In genomic region chr6:140320081-140320798, GRCh38 we compare ENCODE assay signal across 11 cellular contexts.
DNase-seq lines count a peak whose midpoint lies in the region; ATAC-seq and TF ChIP-seq lines count a peak whose summit lies in the region.
"Had no signal": no experiment of that assay in that cellular context is flagged by ENCODE, and none has a peak within 500 bp of the region (broad histone marks: within the 10 kb centered on the region; RNA-seq: fewer than 3 reads in every experiment).

No MANE protein-coding gene starts in this region.

- H2AK5ac ChIP-seq in IMR-90 (ENCODE audit: low read depth, low read length) = no peak overlapping the region

- H2BK15ac ChIP-seq in IMR-90 (ENCODE audit: low read depth, low read length) = peak overlapping the region; percentile 51; the same call in 2 of the 3 replicates

- in situ Hi-C loops in IMR-90 (cut with MboI; ENCODE audit: low sequenced_read_pairs) (no loop called here), astrocyte of the cerebellum (cut with HindIII; ENCODE audit: low sequenced_read_pairs) (no loop called here)

- TF ChIP-seq CTCF in IMR-90 (conservative IDR thresholded peaks at IDR 0.05; ENCODE audit: low read depth, low read length) (no peak), astrocyte of the cerebellum (IDR thresholded peaks at IDR 0.05; ENCODE audit: low read depth, low read length, missing control alignments) (no peak), dorsolateral prefrontal cortex (IDR thresholded peaks at IDR 0.05 in 54 of 56, conservative IDR thresholded peaks at IDR 0.05 in 2 of 56; ENCODE audit: low read depth in 1 of 56, partially characterized antibody in 56 of 56) (no peak)

- H4K8ac ChIP-seq in IMR-90 (ENCODE audit: low read depth in 2 of 2, low read length in 2 of 2) = peak overlapping the region in 1 of 2 experiments; percentile 75; a peak in 2 of 4 replicates

- no peak for TF ChIP-seq POLR2A in IMR-90 (IDR thresholded peaks at IDR 0.05; ENCODE audit: low read depth, low read length)

- ATAC-seq in IMR-90 (ENCODE audit: low read depth) = peak; percentile 30; the same call in 1 of the 2 replicates
- ATAC-seq: body of pancreas, left colon had no signal

- DNase-seq in AG08396 (ENCODE audit: low spot score) (peak; percentile 6), IMR-90 (peak; percentile 8), astrocyte of the cerebellum (ENCODE audit: low read depth) (peak; percentile 11), NCI-H774 (lab: John Stamatoyannopoulos, UW) (no peak), SW480 (ENCODE audit: low spot score) (no peak), RKO (ENCODE audit: low spot score) (no peak), dorsolateral prefrontal cortex (no peak)
- DNase-seq: body of pancreas, esophagus squamous epithelium, left colon had no signal

- H2BK5ac ChIP-seq in IMR-90 (ENCODE audit: low read depth, low read length, poor library complexity, severe bottlenecking) = peak overlapping the region; percentile 66

- POLR2A ChIA-PET in IMR-90 (lab: Charles Lee; ENCODE audit: unreplicated experiment) = interaction anchor here (0.6 to 0.7 kb wide), 2 partner anchors 364 to 439 kb away, joined by 4 to 17 read pairs; no protein-coding TSS in a partner anchor

- H2AK9ac ChIP-seq in IMR-90 (replicated peaks; ENCODE audit: low read depth, low read length, poor library complexity) = no peak overlapping the region

- peak overlapping the region; percentile 59; the same call in 1 of the 2 replicates for H4K91ac ChIP-seq in IMR-90 (ENCODE audit: insufficient read depth, low read depth, low read length)

- H3K4me1 ChIP-seq in IMR-90 (ENCODE audit: control insufficient read depth, insufficient read depth, low read length) (peaks cover 7% of the 10 kb centered on the region), muscle layer of duodenum (ENCODE audit: control insufficient read depth in 1 of 2, insufficient read depth in 2 of 2, low read length in 2 of 2) (peaks cover 0 to 26% of the 10 kb centered on the region in 2 donors)

- H3K27me3 ChIP-seq in IMR-90 (ENCODE audit: control insufficient read depth, insufficient read depth, low read length) (no peaks in the 10 kb centered on the region), muscle layer of duodenum (ENCODE audit: low read depth, low read length) (no peaks in the 10 kb centered on the region), dorsolateral prefrontal cortex (no peaks in the 10 kb centered on the region)
- H3K27me3 ChIP-seq: body of pancreas, esophagus squamous epithelium had no signal

- H3K36me3 ChIP-seq in IMR-90 (ENCODE audit: control insufficient read depth, insufficient read depth, low read length) = no peaks in the 10 kb centered on the region
- H3K36me3 ChIP-seq in muscle layer of duodenum (ENCODE audit: control insufficient read depth in 1 of 2, insufficient read depth in 2 of 2, low read length in 2 of 2) = no peaks in the 10 kb centered on the region
- H3K36me3 ChIP-seq: esophagus squamous epithelium had no signal

- no peak overlapping the region for H3K4me2 ChIP-seq in IMR-90 (ENCODE audit: low read depth, low read length)

- peak overlapping the region; percentile 65 for H3K4ac ChIP-seq in IMR-90 (ENCODE audit: low read depth, low read length)

- dilution Hi-C loops in IMR-90 (cut with HindIII; ENCODE audit: low sequenced_read_pairs, unreplicated experiment) = no loop called here

- H2AFZ ChIP-seq in IMR-90 (replicated peaks; ENCODE audit: low read length, poor library complexity) = no peak overlapping the region

- peak overlapping the region; percentile 54 for H4K5ac ChIP-seq in IMR-90 (ENCODE audit: low read depth, low read length)

- H3K9ac ChIP-seq in IMR-90 (ENCODE audit: low read depth, low read length) = no peak overlapping the region

- TF ChIP-seq RAD21 in IMR-90 (IDR thresholded peaks at IDR 0.05; ENCODE audit: low read length) = no peak

- no peak overlapping the region for H3K27ac ChIP-seq in IMR-90 (ENCODE audit: insufficient read depth, low read length)
- H3K27ac ChIP-seq in muscle layer of duodenum (ENCODE audit: low read length) = peak overlapping the region; percentile 15
- peak overlapping the region in 7 of 59 donors; percentile 2 to 24 (median 13) for H3K27ac ChIP-seq in dorsolateral prefrontal cortex

- no peak overlapping the region for H3K4me3 ChIP-seq in IMR-90 (ENCODE audit: insufficient read depth, low read depth, low read length)
- H3K4me3 ChIP-seq in astrocyte of the cerebellum (ENCODE audit: low read depth, low read length) = no peak overlapping the region
- no peak overlapping the region for H3K4me3 ChIP-seq in muscle layer of duodenum (ENCODE audit: low read depth in 1 of 2, low read length in 2 of 2)
- H3K4me3 ChIP-seq in dorsolateral prefrontal cortex = no peak overlapping the region
- H3K4me3 ChIP-seq: body of pancreas had no signal

- H3K56ac ChIP-seq in IMR-90 (ENCODE audit: extremely low read depth, insufficient read depth, low read length) = no peak overlapping the region

- H3K18ac ChIP-seq in IMR-90 (ENCODE audit: low read depth, low read length) = peak overlapping the region; percentile 97

- peak overlapping the region; percentile 87; the same call in 1 of the 2 replicates for H3K23ac ChIP-seq in IMR-90 (ENCODE audit: low read depth, low read length)

- peak overlapping the region; percentile 89 for H2BK120ac ChIP-seq in IMR-90 (ENCODE audit: low read depth, low read length)

- H3K9me1 ChIP-seq in IMR-90 (ENCODE audit: insufficient read depth, low read length) = 0 out of 2 replicates have a peak, but pooled peaks cover 2% of the 10 kb centered on the region

- H3K14ac ChIP-seq in IMR-90 (replicated peaks; ENCODE audit: low read depth, low read length) = peak overlapping the region; percentile 76; the same call in 1 of the 2 replicates

- CTCF ChIA-PET in IMR-90 (lab: Yijun Ruan, JAX) = interaction anchor here (0.8 kb wide), 1 partner anchor 370 kb away, joined by 3 read pairs; no protein-coding TSS in a partner anchor

- H4K20me1 ChIP-seq in IMR-90 (ENCODE audit: insufficient read depth, low read length) = no peaks in the 10 kb centered on the region

- peak overlapping the region; percentile 94; the same call in 1 of the 2 replicates for H2BK20ac ChIP-seq in IMR-90 (ENCODE audit: low read depth, low read length)

- no TSS peak for BruUV-seq in IMR-90 (replicated peaks; lab: Mats Ljungman, UMichigan)

- WGBS in IMR-90 (ENCODE audit: extremely low coverage in 2 of 2, insufficient read length in 1 of 2), 2 experiments = no CpG with 5 or more reads among the region's 3 CpGs

- no peaks in the 10 kb centered on the region for H3K79me1 ChIP-seq in IMR-90 (ENCODE audit: low read depth in 1 of 2, low read length in 2 of 2)

- H3K9me3 ChIP-seq in IMR-90 (ENCODE audit: control insufficient read depth, insufficient read depth, low read length) (no peaks in the 10 kb centered on the region), muscle layer of duodenum (ENCODE audit: control insufficient read depth in 1 of 2, low read length in 2 of 2) (no peaks in the 10 kb centered on the region)
- H3K9me3 ChIP-seq: body of pancreas, esophagus squamous epithelium had no signal

- intact Hi-C loops in IMR-90 (cut with micrococcal nuclease) (no loop called here), dorsolateral prefrontal cortex (cut with DNase I) (no loop called here)

TF ChIP-seq in IMR-90, 13 proteins besides CTCF, POLR2A, EP300 and RAD21:
- TF ChIP-seq NFE2L2 (IDR thresholded peaks at IDR 0.05; ENCODE audit: low read depth, low read length) (no peak), MAZ (IDR thresholded peaks at IDR 0.05; ENCODE audit: borderline replicate concordance, low read depth, low read length) (no peak), CHD1 (IDR thresholded peaks at IDR 0.05; ENCODE audit: low read depth, low read length) (no peak), SMC3 (IDR thresholded peaks at IDR 0.05; ENCODE audit: low read depth, low read length) (no peak), CEBPB (IDR thresholded peaks at IDR 0.05; ENCODE audit: low read depth, low read length) (no peak), RFX5 (IDR thresholded peaks at IDR 0.05; ENCODE audit: low read depth, low read length) (no peak), BHLHE40 (IDR thresholded peaks at IDR 0.05; ENCODE audit: low read depth, low read length) (no peak), RCOR1 (IDR thresholded peaks at IDR 0.05; ENCODE audit: insufficient replicate concordance, low read length) (no peak), MAFK (IDR thresholded peaks at IDR 0.05; ENCODE audit: low read depth, low read length) (no peak), MXI1 (IDR thresholded peaks at IDR 0.05; ENCODE audit: borderline replicate concordance, low read depth, low read length) (no peak), FOS (IDR thresholded peaks at IDR 0.05; ENCODE audit: low read depth, low read length) (no peak), ELK1 (IDR thresholded peaks at IDR 0.05; ENCODE audit: borderline replicate concordance, low read depth, low read length) (no peak)
- TF ChIP-seq, protein P1, sequence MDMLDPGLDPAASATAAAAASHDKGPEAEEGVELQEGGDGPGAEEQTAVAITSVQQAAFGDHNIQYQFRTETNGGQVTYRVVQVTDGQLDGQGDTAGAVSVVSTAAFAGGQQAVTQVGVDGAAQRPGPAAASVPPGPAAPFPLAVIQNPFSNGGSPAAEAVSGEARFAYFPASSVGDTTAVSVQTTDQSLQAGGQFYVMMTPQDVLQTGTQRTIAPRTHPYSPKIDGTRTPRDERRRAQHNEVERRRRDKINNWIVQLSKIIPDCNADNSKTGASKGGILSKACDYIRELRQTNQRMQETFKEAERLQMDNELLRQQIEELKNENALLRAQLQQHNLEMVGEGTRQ (IDR thresholded peaks at IDR 0.05; ENCODE audit: low read depth, low read length) = no peak

Comparison
In these comparisons a context has a peak if more than half of its experiments do, and no peak if none do; other contexts are left out.
1. DNase-seq: peak in AG08396 (single experiment), IMR-90 (single experiment) and astrocyte of the cerebellum (single experiment); none in NCI-H774 (single experiment), SW480 (single experiment), RKO (single experiment) and dorsolateral prefrontal cortex (0 of 10).